ENCODE assay signal across 18 cellular contexts in the genomic region with DNA sequence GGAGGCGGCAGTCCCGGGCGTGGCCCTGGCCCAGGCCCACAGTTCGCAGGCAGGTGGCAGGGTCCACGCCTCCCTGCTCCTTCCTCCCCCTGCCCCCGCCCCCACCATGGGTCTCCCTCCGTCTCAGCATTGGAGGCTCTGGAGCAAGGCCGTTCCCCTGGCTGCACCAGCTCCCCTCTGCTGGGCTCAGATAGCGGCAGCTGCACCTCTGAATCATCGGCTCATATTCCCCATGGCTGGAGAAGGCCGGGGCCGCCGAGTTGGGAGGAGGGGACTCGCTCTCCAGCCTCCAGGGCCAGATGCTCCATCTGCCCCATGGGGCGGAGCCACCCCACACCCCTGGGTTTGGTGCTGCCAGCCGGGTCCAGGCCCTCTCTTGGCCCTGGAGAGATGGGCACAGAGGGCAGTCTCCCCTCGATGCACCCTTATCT.
A peak's percentile ranks its signal among the peaks of the same experiment; 100 is the strongest.
DNase-seq lines count a peak whose midpoint lies in the region; ATAC-seq and TF ChIP-seq lines count a peak whose summit lies in the region.
"Had no signal": no experiment of that assay in that cellular context is flagged by ENCODE, and none has a peak within 500 bp of the region (broad histone marks: within the 10 kb centered on the region; RNA-seq: fewer than 3 reads in every experiment).

No MANE protein-coding gene starts in this region.

- H3K4me1 ChIP-seq in SK-N-SH (ENCODE audit: control insufficient read depth in 1 of 2, insufficient read depth in 2 of 2, low read depth in 1 of 2, low read length in 1 of 2) (peaks cover 0 to 72% of the 10 kb centered on the region in 2 experiments; a peak in 1 of 4 replicates), thyroid gland (peaks cover 20 to 29% of the 10 kb centered on the region in 2 donors)
- H3K4me1 ChIP-seq: parathyroid adenoma, Peyer's patch, transverse colon had no signal

- DNase-seq in SK-N-SH (no peak), NCI-H446 treated with DMSO at 0.1 percent for 48 hours (lab: John Stamatoyannopoulos, UW) (peak; percentile 80), ecto neural progenitor cell (ENCODE audit: low spot score) (peak; percentile 50), type B pancreatic cell (ENCODE audit: extremely low spot score, unreplicated experiment) (peak; percentile 67), thyroid gland (no peak)
- DNase-seq in activated T-helper 1 cell treated with anti-CD3 and anti-CD28 coated beads, Interleukin-12 subunit alpha, Interleukin-12 subunit beta, Interleukin-2, Interleukin-4 antibody, amounts not matched to agents 30 ng/mL and 10 ng/mL and 1 ng/mL, durations not matched to agents 14 hours and 24 hours and 36 hours (ENCODE audit: low spot score) = no peak
- DNase-seq in activated CD8-positive, alpha-beta T cell treated with anti-CD3 and anti-CD28 coated beads, Interleukin-2, amount 10 ng/mL, durations not matched to agents 7 days and 5 days = no peak
- DNase-seq: 8988T, amygdala, NCI-H1105 treated with DMSO at 0.1 percent for 48 hours, NCI-H748 treated with DMSO at 0.1 percent for 48 hours, Peyer's patch, transverse colon had no signal

- H4K20me1 ChIP-seq in SK-N-SH (ENCODE audit: insufficient read depth) = no peaks in the 10 kb centered on the region

- no peaks in the 10 kb centered on the region for H3K36me3 Mint-ChIP-seq in type B pancreatic cell
- no peaks in the 10 kb centered on the region for H3K36me3 Mint-ChIP-seq in activated T-helper 1 cell treated with anti-CD3 and anti-CD28 coated beads, Interleukin-12 subunit alpha, Interleukin-12 subunit beta, Interleukin-2, Interleukin-4 antibody, amounts not matched to agents 30 ng/mL and 10 ng/mL and 1 ng/mL, durations not matched to agents 14 hours and 24 hours and 36 hours (ENCODE audit: low read depth)
- H3K36me3 Mint-ChIP-seq in activated CD8-positive, alpha-beta T cell treated with anti-CD3 and anti-CD28 coated beads, Interleukin-2, amount 10 ng/mL, durations not matched to agents 7 days and 5 days (ENCODE audit: low read depth) = no peaks in the 10 kb centered on the region

- no peaks in the 10 kb centered on the region for H3K79me2 ChIP-seq in SK-N-SH (ENCODE audit: insufficient read depth)
- H3K79me2 ChIP-seq: parathyroid adenoma had no signal

- H3K9ac ChIP-seq in SK-N-SH = no peak overlapping the region
- H3K9ac ChIP-seq: parathyroid adenoma had no signal

- no peak for TF ChIP-seq CTCF in SK-N-SH (IDR thresholded peaks at IDR 0.05)
- TF ChIP-seq CTCF in type B pancreatic cell (conservative IDR thresholded peaks at IDR 0.05) = no peak
- no peak for TF ChIP-seq CTCF in thyroid gland (IDR thresholded peaks at IDR 0.05)

- H3K27me3 Mint-ChIP-seq in type B pancreatic cell = peaks cover 17% of the 10 kb centered on the region
- peaks cover 6% of the 10 kb centered on the region for H3K27me3 Mint-ChIP-seq in activated T-helper 1 cell treated with anti-CD3 and anti-CD28 coated beads, Interleukin-12 subunit alpha, Interleukin-12 subunit beta, Interleukin-2, Interleukin-4 antibody, amounts not matched to agents 30 ng/mL and 10 ng/mL and 1 ng/mL, durations not matched to agents 14 hours and 24 hours and 36 hours (ENCODE audit: insufficient read depth)
- peaks cover 9% of the 10 kb centered on the region for H3K27me3 Mint-ChIP-seq in activated CD8-positive, alpha-beta T cell treated with anti-CD3 and anti-CD28 coated beads, Interleukin-2, amount 10 ng/mL, durations not matched to agents 7 days and 5 days (ENCODE audit: low read depth)
- H3K27me3 Mint-ChIP-seq: activated CD8-positive, alpha-beta T cell treated with anti-CD3 and anti-CD28 coated beads for 36 hours; stimulated activated memory B cell treated with anti-CD40 and anti-IgM and Interleukin-4, amounts not matched to agents 10 μg/mL and 1 μg/mL and 100 μg/mL, for 72 hours had no signal

- H3K4me3 Mint-ChIP-seq in type B pancreatic cell = no peak overlapping the region
- H3K4me3 Mint-ChIP-seq in activated T-helper 1 cell treated with anti-CD3 and anti-CD28 coated beads, Interleukin-12 subunit alpha, Interleukin-12 subunit beta, Interleukin-2, Interleukin-4 antibody, amounts not matched to agents 30 ng/mL and 10 ng/mL and 1 ng/mL, durations not matched to agents 14 hours and 24 hours and 36 hours = no peak overlapping the region
- no peak overlapping the region for H3K4me3 Mint-ChIP-seq in activated CD8-positive, alpha-beta T cell treated with anti-CD3 and anti-CD28 coated beads, Interleukin-2, amount 10 ng/mL, durations not matched to agents 7 days and 5 days
- H3K4me3 Mint-ChIP-seq: activated CD8-positive, alpha-beta T cell treated with anti-CD3 and anti-CD28 coated beads for 36 hours; stimulated activated memory B cell treated with anti-CD40 and anti-IgM and Interleukin-4, amounts not matched to agents 10 μg/mL and 1 μg/mL and 100 μg/mL, for 72 hours had no signal

- TF ChIP-seq EP300 in SK-N-SH (IDR thresholded peaks at IDR 0.05; ENCODE audit: borderline replicate concordance in 1 of 2, low read depth in 1 of 2, low read length in 1 of 2) = no peak

- H3K4me2 ChIP-seq in SK-N-SH = no peak overlapping the region

- POLR2A ChIA-PET in SK-N-SH (lab: Yijun Ruan, JAX) = no interaction called here
- POLR2A ChIA-PET in activated CD8-positive, alpha-beta T cell treated with anti-CD3 and anti-CD28 coated beads, Interleukin-2, amount 10 ng/mL, durations not matched to agents 7 days and 5 days (lab: Charles Lee) = no interaction called here

- H3K27ac Mint-ChIP-seq in type B pancreatic cell = no peak overlapping the region
- H3K27ac Mint-ChIP-seq in activated T-helper 1 cell treated with anti-CD3 and anti-CD28 coated beads, Interleukin-12 subunit alpha, Interleukin-12 subunit beta, Interleukin-2, Interleukin-4 antibody, amounts not matched to agents 30 ng/mL and 10 ng/mL and 1 ng/mL, durations not matched to agents 14 hours and 24 hours and 36 hours = no peak overlapping the region
- no peak overlapping the region for H3K27ac Mint-ChIP-seq in activated CD8-positive, alpha-beta T cell treated with anti-CD3 and anti-CD28 coated beads, Interleukin-2, amount 10 ng/mL, durations not matched to agents 7 days and 5 days
- H3K27ac Mint-ChIP-seq: activated CD8-positive, alpha-beta T cell treated with anti-CD3 and anti-CD28 coated beads for 36 hours had no signal

- no peaks in the 10 kb centered on the region for H3K36me3 ChIP-seq in SK-N-SH (replicated peaks in 1 of 2; ENCODE audit: control insufficient read depth in 1 of 2, insufficient read depth in 2 of 2, low read length in 1 of 2)
- no peaks in the 10 kb centered on the region for H3K36me3 ChIP-seq in thyroid gland
- H3K36me3 ChIP-seq: Peyer's patch, transverse colon had no signal

- no peaks in the 10 kb centered on the region for H3K9me2 ChIP-seq in SK-N-SH

- WGBS in SK-N-SH (ENCODE audit: low lambda C conversion rate) = 86% methylated on average over 11 of the region's 17 CpGs
- WGBS in thyroid gland, 2 donors = 91 to 96% methylated on average over 5 to 15 of the region's 17 CpGs

- H3K4me1 Mint-ChIP-seq in type B pancreatic cell (ENCODE audit: unreplicated experiment) = peaks cover 30% of the 10 kb centered on the region
- peaks cover 7% of the 10 kb centered on the region for H3K4me1 Mint-ChIP-seq in activated T-helper 1 cell treated with anti-CD3 and anti-CD28 coated beads, Interleukin-12 subunit alpha, Interleukin-12 subunit beta, Interleukin-2, Interleukin-4 antibody, amounts not matched to agents 30 ng/mL and 10 ng/mL and 1 ng/mL, durations not matched to agents 14 hours and 24 hours and 36 hours (ENCODE audit: low read depth)
- peaks cover 19% of the 10 kb centered on the region for H3K4me1 Mint-ChIP-seq in activated CD8-positive, alpha-beta T cell treated with anti-CD3 and anti-CD28 coated beads, Interleukin-2, amount 10 ng/mL, durations not matched to agents 7 days and 5 days (ENCODE audit: low read depth)

- H2AFZ ChIP-seq in SK-N-SH (ENCODE audit: low read depth) = no peak overlapping the region
- H2AFZ ChIP-seq: parathyroid adenoma had no signal

- no peak for TF ChIP-seq POLR2A in thyroid gland (IDR thresholded peaks at IDR 0.05)

- CTCF ChIA-PET in SK-N-SH (lab: Yijun Ruan, JAX) = interaction anchor here (1.3 kb wide), 1 partner anchor 28 kb away, joined by 3 read pairs; no protein-coding TSS in a partner anchor
- CTCF ChIA-PET in activated CD8-positive, alpha-beta T cell treated with anti-CD3 and anti-CD28 coated beads, Interleukin-2, amount 10 ng/mL, durations not matched to agents 7 days and 5 days (lab: Charles Lee) = no interaction called here

- H3K27ac ChIP-seq in SK-N-SH (ENCODE audit: low read depth in 2 of 2, low read length in 1 of 2) = no peak overlapping the region; a peak in 1 of 4 replicates
- no peak overlapping the region for H3K27ac ChIP-seq in thyroid gland
- H3K27ac ChIP-seq: parathyroid adenoma, Peyer's patch, transverse colon had no signal

- intact Hi-C loops in activated T-helper 1 cell treated with anti-CD3 and anti-CD28 coated beads, Interleukin-12 subunit alpha, Interleukin-12 subunit beta, Interleukin-2, Interleukin-4 antibody, amounts not matched to agents 30 ng/mL and 10 ng/mL and 1 ng/mL, durations not matched to agents 14 hours and 24 hours and 36 hours (cut with micrococcal nuclease) = no loop called here
- intact Hi-C loops in thyroid gland (cut with DNase I) = no loop called here

- H3K9me3 ChIP-seq in SK-N-SH (no peaks in the 10 kb centered on the region), thyroid gland (no peaks in the 10 kb centered on the region)
- H3K9me3 ChIP-seq: Peyer's patch, transverse colon had no signal

- no peak for TF ChIP-seq RAD21 in SK-N-SH (IDR thresholded peaks at IDR 0.05; ENCODE audit: low read length)

- no peaks in the 10 kb centered on the region for H3K9me3 Mint-ChIP-seq in type B pancreatic cell
- no peaks in the 10 kb centered on the region for H3K9me3 Mint-ChIP-seq in activated T-helper 1 cell treated with anti-CD3 and anti-CD28 coated beads, Interleukin-12 subunit alpha, Interleukin-12 subunit beta, Interleukin-2, Interleukin-4 antibody, amounts not matched to agents 30 ng/mL and 10 ng/mL and 1 ng/mL, durations not matched to agents 14 hours and 24 hours and 36 hours
- H3K9me3 Mint-ChIP-seq in activated CD8-positive, alpha-beta T cell treated with anti-CD3 and anti-CD28 coated beads, Interleukin-2, amount 10 ng/mL, durations not matched to agents 7 days and 5 days (ENCODE audit: insufficient read depth) = no peaks in the 10 kb centered on the region
- H3K9me3 Mint-ChIP-seq: activated CD8-positive, alpha-beta T cell treated with anti-CD3 and anti-CD28 coated beads for 36 hours; stimulated activated memory B cell treated with anti-CD40 and anti-IgM and Interleukin-4, amounts not matched to agents 10 μg/mL and 1 μg/mL and 100 μg/mL, for 72 hours had no signal

- H3K27me3 ChIP-seq in SK-N-SH (ENCODE audit: insufficient read depth) = no peaks in the 10 kb centered on the region
- no peaks in the 10 kb centered on the region for H3K27me3 ChIP-seq in thyroid gland
- H3K27me3 ChIP-seq: Peyer's patch, transverse colon had no signal

- peak; percentile 15; the same call in 2 of the 3 replicates for ATAC-seq in SK-N-SH treated with all-trans-retinoic acid at 6 μM for 48 hours
- no peak for ATAC-seq in activated CD8-positive, alpha-beta T cell treated with anti-CD3 and anti-CD28 coated beads, Interleukin-2, amount 10 ng/mL, durations not matched to agents 7 days and 5 days
- ATAC-seq: activated CD8-positive, alpha-beta T cell treated with anti-CD3 and anti-CD28 coated beads for 36 hours; left lobe of liver; stimulated activated memory B cell treated with anti-CD40 and anti-IgM and Interleukin-4, amounts not matched to agents 10 μg/mL and 1 μg/mL and 100 μg/mL, for 72 hours had no signal

- H3K4me3 ChIP-seq in SK-N-SH (ENCODE audit: low read depth in 2 of 2, low read length in 1 of 2) = no peak overlapping the region
- no peak overlapping the region for H3K4me3 ChIP-seq in thyroid gland (replicated peaks in 1 of 3)
- H3K4me3 ChIP-seq: Peyer's patch, transverse colon had no signal

- no peaks in the 10 kb centered on the region for H3F3A ChIP-seq in SK-N-SH (replicated peaks; ENCODE audit: insufficient read depth)

Comparison
In these comparisons a context has a peak if more than half of its experiments do, and no peak if none do; other contexts are left out.
1. DNase-seq: peak in NCI-H446 treated with DMSO at 0.1 percent for 48 hours (single experiment), ecto neural progenitor cell (single experiment) and type B pancreatic cell (single experiment); none in SK-N-SH (single experiment), activated T-helper 1 cell treated with anti-CD3 and anti-CD28 coated beads, Interleukin-12 subunit alpha, Interleukin-12 subunit beta, Interleukin-2, Interleukin-4 antibody, amounts not matched to agents 30 ng/mL and 10 ng/mL and 1 ng/mL, durations not matched to agents 14 hours and 24 hours and 36 hours (single experiment), thyroid gland (0 of 2) and activated CD8-positive, alpha-beta T cell treated with anti-CD3 and anti-CD28 coated beads, Interleukin-2, amount 10 ng/mL, durations not matched to agents 7 days and 5 days (single experiment).